In genomic region chr5:93572773-93573626, GRCh38 we compare ENCODE assay signal across 11 cellular contexts. TPM values are rescaled to one million over a fixed set of nuclear protein-coding genes. Genes with fewer than 3 reads are reported as not detected.
DNase-seq lines count a peak whose midpoint lies in the region; ATAC-seq, FAIRE-seq and TF ChIP-seq lines count a peak whose summit lies in the region.
"Had no signal": no experiment of that assay in that cellular context is flagged by ENCODE, and none has a peak within 500 bp of the region (broad histone marks: within the 10 kb centered on the region; RNA-seq: fewer than 3 reads in every experiment).

No MANE protein-coding gene starts in this region.

- DNase-seq in GM13977 (ENCODE audit: low spot score) (peak; percentile 26), pancreas (peak in 1 of 6 donors; percentile 60), NCI-H1105 treated with DMSO at 0.1 percent for 48 hours (lab: John Stamatoyannopoulos, UW) (no peak), HuH-7 (ENCODE audit: low spot score) (no peak), posterior vena cava (ENCODE audit: low spot score) (no peak)
- DNase-seq: central memory CD4-positive, alpha-beta T cell had no signal

- no peak for TF ChIP-seq EP300 in gastroesophageal sphincter (IDR thresholded peaks at IDR 0.05)

- peak overlapping the region in 3 of 4 donors; percentile 33 to 69 (median 54) for H3K27ac ChIP-seq in gastroesophageal sphincter
- H3K27ac ChIP-seq in pancreas: no peak overlapping the region

- H3K36me3 ChIP-seq in gastroesophageal sphincter: peaks cover 0 to 6% of the 10 kb centered on the region in 2 donors
- no peaks in the 10 kb centered on the region for H3K36me3 ChIP-seq in pancreas

- in situ Hi-C loops in GM13977 (cut with MboI; ENCODE audit: low pct_unique_long_range_greater_than_20kb, low sequenced_read_pairs, unreplicated experiment): no loop called here

- peak; percentile 8 for ATAC-seq in gastroesophageal sphincter
- ATAC-seq in pancreas: peak in 3 of 4 donors; percentile 34 to 35 (median 34)
- no peak for ATAC-seq in GM18505 (IDR thresholded peaks at IDR 0.05; ENCODE audit: unreplicated experiment)

- H3K9me3 ChIP-seq in gastroesophageal sphincter (no peaks in the 10 kb centered on the region), pancreas (no peaks in the 10 kb centered on the region)

- 22 to 82% methylated on average over 12 to 16 of the region's 50 CpGs for WGBS in gastroesophageal sphincter (ENCODE audit: low coverage in 1 of 2), 2 donors
- 9 to 10% methylated on average over 50 of the region's 50 CpGs for WGBS in pancreas, 2 donors

- intact Hi-C loops in pancreas (cut with DNase I): no loop called here
- intact Hi-C loops in posterior vena cava (cut with DNase I): loop anchor here in 1 of 2 donors (10.0 kb wide), 1 partner anchor 488 kb away; no protein-coding TSS in a partner anchor

- TF ChIP-seq POLR2A in gastroesophageal sphincter (IDR thresholded peaks at IDR 0.05) (no peak), GM18505 (IDR thresholded peaks at IDR 0.05; ENCODE audit: borderline replicate concordance, extremely low read depth, insufficient read depth, insufficient read length) (no peak)

- no peak for TF ChIP-seq CTCF in GM13977 (IDR thresholded peaks at IDR 0.05; ENCODE audit: extremely low read depth, insufficient read depth, missing control alignments)
- TF ChIP-seq CTCF in gastroesophageal sphincter (IDR thresholded peaks at IDR 0.05): no peak
- TF ChIP-seq CTCF in pancreas (IDR thresholded peaks at IDR 0.05): no peak

- H3K4me3 ChIP-seq in gastroesophageal sphincter (peak overlapping the region in 1 of 2 donors; percentile 38), pancreas (no peak overlapping the region)
- H3K4me3 ChIP-seq: lung had no signal

- H3K27me3 ChIP-seq in gastroesophageal sphincter: peaks cover 9% of the 10 kb centered on the region
- H3K27me3 ChIP-seq in pancreas: peaks cover 0 to 12% (median 3%) of the 10 kb centered on the region in 4 donors

- peaks cover 0 to 55% (median 8%) of the 10 kb centered on the region in 3 donors for H3K4me1 ChIP-seq in gastroesophageal sphincter
- peaks cover 0 to 2% (median 0%) of the 10 kb centered on the region in 3 donors for H3K4me1 ChIP-seq in pancreas

- no peak for FAIRE-seq in pancreas (lab: Jason Lieb, UNC)
- FAIRE-seq: G401.6 had no signal

TF ChIP-seq in PFSK-1, 5 proteins besides CTCF, POLR2A, EP300 and RAD21:
- TF ChIP-seq FOXP2 (optimal IDR thresholded peaks at IDR 0.05; ENCODE audit: borderline replicate concordance, extremely low read depth, extremely low read length, insufficient read depth) (peak; percentile 41), POLR2AphosphoS5 (IDR thresholded peaks at IDR 0.05; ENCODE audit: low read depth, low read length) (no peak)

RNA-seq across cellular contexts. Expression of gene NR2F1-AS1, which starts 8.0 kb away (rescaled TPM):
- 3.1 TPM for polyA plus RNA-seq in PFSK-1 (2012; ENCODE audit: insufficient read length, low read depth)
- total RNA-seq in gastroesophageal sphincter: 10 to 100 TPM in 2 of 4 donors, 1 to 10 TPM in 2; 6.0 to 48.1 (median 14.4) TPM
- total RNA-seq in pancreas: 1 to 10 TPM in 5 of 6 donors, under 1 TPM in 1; 0.65 to 2.7 (median 2.0) TPM
- 1 to 10 TPM; 3.1 to 4.4 TPM for polyA plus RNA-seq in pancreas
- total RNA-seq in posterior vena cava: 10 to 100 TPM; 19.7 to 25.6 TPM

RNA-seq across cellular contexts. Expression of gene NR2F1, which starts 10.0 kb away (rescaled TPM):
- 59.7 TPM for polyA plus RNA-seq in PFSK-1 (2012; ENCODE audit: insufficient read length, low read depth)
- total RNA-seq in gastroesophageal sphincter (100 to 1,000 TPM in 1 of 4 donors, 10 to 100 TPM in 3; 29.4 to 111 (median 37.8) TPM), pancreas (1 to 10 TPM; 1.4 to 8.1 (median 5.6) TPM), posterior vena cava (10 to 100 TPM; 31.5 to 41.7 TPM)
- 1 to 10 TPM; 4.3 to 4.4 TPM for polyA plus RNA-seq in pancreas

Comparison
In these comparisons a context has a peak if more than half of its experiments do, and no peak if none do; other contexts are left out.
1. H3K27ac ChIP-seq: peak in gastroesophageal sphincter (3 of 4); none in pancreas (0 of 4).